ENCODE assay signal across 8 cellular contexts in genomic region chr12:106956048-106956935, GRCh38. TPM values are rescaled to one million over a fixed set of nuclear protein-coding genes. Genes with fewer than 3 reads are reported as not detected.
DNase-seq lines count a peak whose midpoint lies in the region; ATAC-seq, FAIRE-seq and TF ChIP-seq lines count a peak whose summit lies in the region.

No MANE protein-coding gene starts in this region.

- H3K18ac ChIP-seq in neuronal stem cell (ENCODE audit: low read length): peak overlapping the region; percentile 99

- H2AK5ac ChIP-seq in neuronal stem cell (ENCODE audit: low read depth, low read length): no peak overlapping the region

- H4K91ac ChIP-seq in neuronal stem cell (ENCODE audit: low read depth, low read length, poor library complexity): no peak overlapping the region

- H3K79me1 ChIP-seq in neuronal stem cell (ENCODE audit: low read depth, low read length): no peaks in the 10 kb centered on the region

- H2AFZ ChIP-seq in neuronal stem cell (ENCODE audit: low read length): peak overlapping the region; percentile 95

- no peak overlapping the region for H2BK12ac ChIP-seq in neuronal stem cell (ENCODE audit: low read length)

- ATAC-seq in GM21381 (IDR thresholded peaks at IDR 0.05; ENCODE audit: unreplicated experiment) (peak; percentile 31), RWPE2 (ENCODE audit: low read depth) (peak; percentile 46)

- peak overlapping the region; percentile 94 for H2BK5ac ChIP-seq in neuronal stem cell (ENCODE audit: low read length)

- peak overlapping the region; percentile 52 for H2BK120ac ChIP-seq in neuronal stem cell (ENCODE audit: low read depth, low read length)

- CTCF ChIA-PET in Calu3 (lab: Charles Lee): interaction anchor here (0.6 to 1.6 kb wide), 5 partner anchors 19 to 630 kb away, joined by 3 to 13 read pairs (median 4); partner anchors contain the start of genes MTERF2 and POLR3B

- no peak overlapping the region for H3K14ac ChIP-seq in neuronal stem cell (ENCODE audit: low read length)

- H3K4me1 ChIP-seq in RWPE2 (ENCODE audit: insufficient read depth, poor library complexity, severe bottlenecking): peaks cover 21% of the 10 kb centered on the region
- H3K4me1 ChIP-seq in neuronal stem cell (ENCODE audit: control insufficient read depth in 2 of 2, insufficient read depth in 1 of 2, low read depth in 1 of 2, low read length in 2 of 2): peaks cover 2 to 4% of the 10 kb centered on the region in 2 donors
- H3K4me1 ChIP-seq in suprapubic skin: peaks cover 39% of the 10 kb centered on the region

- peak; percentile 73 for DNase-seq in Calu3
- peak; percentile 56 for DNase-seq in HuH-7 (ENCODE audit: low spot score)
- DNase-seq in RWPE2 (ENCODE audit: low spot score): peak; percentile 62
- peak; percentile 67 for DNase-seq in activated naive CD4-positive, alpha-beta T cell treated with Interleukin-2 at 50 U/mL for 16 hours
- DNase-seq in frontal cortex (ENCODE audit: low spot score in 2 of 2): peak; percentile 41 to 55
- DNase-seq in neuronal stem cell (ENCODE audit: low spot score): peak; percentile 43
- peak; percentile 85 to 86 for DNase-seq in suprapubic skin (ENCODE audit: low spot score in 2 of 2)

- peak overlapping the region; percentile 99 for H3K23ac ChIP-seq in neuronal stem cell (ENCODE audit: low read depth, low read length, poor library complexity)

- no peak for FAIRE-seq in frontal cortex (lab: Jason Lieb, UNC)

- H3K4me3 ChIP-seq in RWPE2 (ENCODE audit: severe bottlenecking): peak overlapping the region; percentile 88
- peak overlapping the region; percentile 86 to 92 for H3K4me3 ChIP-seq in neuronal stem cell (ENCODE audit: low read length in 2 of 2)
- peak overlapping the region; percentile 98 for H3K4me3 ChIP-seq in suprapubic skin

- H3K9me3 Mint-ChIP-seq in Calu3 (ENCODE audit: low read depth, unreplicated experiment): no peaks in the 10 kb centered on the region

- TF ChIP-seq POLR2A in suprapubic skin (IDR thresholded peaks at IDR 0.05): peak in 1 of 2 donors; percentile 42

- no TSS peak for BruUV-seq in Calu3 (replicated peaks; lab: Mats Ljungman, UMichigan)

- no peak overlapping the region for H3K4ac ChIP-seq in neuronal stem cell (ENCODE audit: low read length)

- H4K8ac ChIP-seq in neuronal stem cell (ENCODE audit: low read depth, low read length): peak overlapping the region; percentile 72

- no peak for TF ChIP-seq CTCF in Calu3 (IDR thresholded peaks at IDR 0.05; ENCODE audit: unreplicated experiment)
- TF ChIP-seq CTCF in RWPE2 (IDR thresholded peaks at IDR 0.05; ENCODE audit: poor library complexity, severe bottlenecking): peak; percentile 28
- TF ChIP-seq CTCF in suprapubic skin (IDR thresholded peaks at IDR 0.05): no peak

- H3K4me2 ChIP-seq in neuronal stem cell (ENCODE audit: insufficient read depth, low read length, poor library complexity, severe bottlenecking): peak overlapping the region; percentile 60

- H3K9ac ChIP-seq in neuronal stem cell (ENCODE audit: low read depth, low read length, poor library complexity): peak overlapping the region; percentile 98

- peak overlapping the region; percentile 77 for H3K4me3 Mint-ChIP-seq in Calu3 (ENCODE audit: low read depth, unreplicated experiment)

- H3K36me3 ChIP-seq in RWPE2 (ENCODE audit: low read depth) (peaks cover 18% of the 10 kb centered on the region), neuronal stem cell (replicated peaks in 1 of 2; ENCODE audit: control insufficient read depth in 2 of 2, insufficient read depth in 2 of 2, low read length in 2 of 2) (peaks cover 0 to 11% of the 10 kb centered on the region in 2 donors), suprapubic skin (no peaks in the 10 kb centered on the region)

- H3K27ac ChIP-seq in RWPE2 (ENCODE audit: poor library complexity, severe bottlenecking) (peak overlapping the region; percentile 64), neuronal stem cell (replicated peaks; ENCODE audit: low read length) (peak overlapping the region; percentile 97), suprapubic skin (peak overlapping the region; percentile 97)

- H3K4me1 Mint-ChIP-seq in Calu3 (ENCODE audit: low read depth, unreplicated experiment): peaks cover 14% of the 10 kb centered on the region

- H3K27ac Mint-ChIP-seq in Calu3 (ENCODE audit: unreplicated experiment): peak overlapping the region; percentile 57

- H3K27me3 Mint-ChIP-seq in Calu3 (ENCODE audit: unreplicated experiment): peaks cover 12% of the 10 kb centered on the region

- H3K9me3 ChIP-seq in RWPE2 (ENCODE audit: severe bottlenecking) (no peaks in the 10 kb centered on the region), neuronal stem cell (replicated peaks in 1 of 2; ENCODE audit: control insufficient read depth in 2 of 2, insufficient read depth in 1 of 2, low read depth in 1 of 2, low read length in 2 of 2) (peaks cover 3 to 12% of the 10 kb centered on the region in 2 donors), suprapubic skin (no peaks in the 10 kb centered on the region)

- TF ChIP-seq EP300 in suprapubic skin (IDR thresholded peaks at IDR 0.05): no peak

- H3K36me3 Mint-ChIP-seq in Calu3 (ENCODE audit: insufficient read depth, unreplicated experiment): peaks cover 36% of the 10 kb centered on the region

- H3K27me3 ChIP-seq in RWPE2 (ENCODE audit: insufficient read depth, poor library complexity, severe bottlenecking) (no peaks in the 10 kb centered on the region), neuronal stem cell (ENCODE audit: control insufficient read depth in 3 of 3, insufficient read depth in 3 of 3, low read depth in 1 of 3, low read length in 3 of 3) (no peaks in the 10 kb centered on the region), suprapubic skin (no peaks in the 10 kb centered on the region)

- no CpG with 5 or more reads among the region's 47 CpGs for WGBS in neuronal stem cell (ENCODE audit: extremely low coverage in 2 of 2, insufficient read length in 2 of 2, insufficient replicate concordance in 1 of 2), 2 donors
- 0% methylated on average over 27 of the region's 47 CpGs for WGBS in suprapubic skin

- no peak overlapping the region for H2BK15ac ChIP-seq in neuronal stem cell (ENCODE audit: low read length)

- intact Hi-C loops in Calu3 (cut with micrococcal nuclease; ENCODE audit: unreplicated experiment): loop anchor here (2.0 kb wide), 1 partner anchor 17 kb away; no protein-coding TSS in a partner anchor

RNA-seq across cellular contexts. Expression of gene TMEM263, which starts 0.6 kb away (rescaled TPM):
- total RNA-seq in Calu3 (2022) (46.3 and 47.6 TPM in 2 replicates), frontal cortex (36.3 TPM), suprapubic skin (10 to 100 TPM in 3 of 4 donors, 1 to 10 TPM in 1; 6.5 to 13.3 (median 11.9) TPM)
- 23.2 TPM for polyA plus RNA-seq in neuronal stem cell (2013, experiment 1 of 2)
- 23.2 TPM for polyA plus RNA-seq in neuronal stem cell (2013, experiment 2 of 2)

RNA-seq across cellular contexts. Expression of gene MTERF2, which starts 30.7 kb away (rescaled TPM):
- 10.6 and 12.3 TPM in 2 replicates for total RNA-seq in Calu3 (2022)
- 18.3 TPM for total RNA-seq in frontal cortex
- 15.7 TPM for polyA plus RNA-seq in neuronal stem cell (2013, experiment 1 of 2)
- polyA plus RNA-seq in neuronal stem cell (2013, experiment 2 of 2): 14.9 TPM
- total RNA-seq in suprapubic skin: 10 to 100 TPM in 3 of 4 donors, 1 to 10 TPM in 1; 9.4 to 20.7 (median 16.3) TPM

Comparison
In these comparisons a context has a peak if more than half of its experiments do, and no peak if none do; other contexts are left out.
1. Peak in every context shown above with its lines: DNase-seq, ATAC-seq, H3K4me3 ChIP-seq and H3K27ac ChIP-seq.